19 cellular contexts compared by ENCODE assay signal in genomic region chr4:14176613-14177012, GRCh38.
DNase-seq lines count a peak whose midpoint lies in the region; ATAC-seq and TF ChIP-seq lines count a peak whose summit lies in the region.
"Had no signal": no experiment of that assay in that cellular context is flagged by ENCODE, and none has a peak within 500 bp of the region (broad histone marks: within the 10 kb centered on the region; RNA-seq: fewer than 3 reads in every experiment).

No MANE protein-coding gene starts in this region.

- no peaks in the 10 kb centered on the region for H3K27me3 ChIP-seq in SJCRH30
- H3K27me3 ChIP-seq: Peyer's patch had no signal

- no peak overlapping the region for H3K4me3 ChIP-seq in fibroblast of mammary gland (ENCODE audit: control insufficient read depth, low read depth, low read length)
- no peak overlapping the region for H3K4me3 ChIP-seq in SJCRH30
- H3K4me3 ChIP-seq: HAP-1, Peyer's patch had no signal

- no peaks in the 10 kb centered on the region for H3K4me1 ChIP-seq in SJCRH30
- H3K4me1 ChIP-seq: HAP-1 had no signal

- DNase-seq in ELR (ENCODE audit: low read depth) (peak; percentile 44), LHCN-M2 (ENCODE audit: low read depth) (peak; percentile 41), fibroblast of mammary gland (ENCODE audit: low read depth) (peak; percentile 29), Right ventricle myocardium inferior (ENCODE audit: missing footprints) (no peak), SJCRH30 (no peak)
- DNase-seq: CD4-positive, CD25-positive, alpha-beta regulatory T cell; EL; KBM-7; NCI-H1092; NCI-H146; NCI-H2081; NCI-H510A treated with DMSO at 0.1 percent for 48 hours; Peyer's patch; Right ventricle myocardium superior; SK-N-SH had no signal

- no peak for ATAC-seq in stimulated activated memory B cell treated with anti-CD40 and anti-IgM and Interleukin-4, amounts not matched to agents 10 μg/mL and 1 μg/mL and 100 μg/mL, for 72 hours
- ATAC-seq in Right ventricle myocardium inferior = no peak
- ATAC-seq in GM21381 (IDR thresholded peaks at IDR 0.05; ENCODE audit: unreplicated experiment) = no peak

- H3K36me3 Mint-ChIP-seq in stimulated activated memory B cell treated with anti-CD40 and anti-IgM and Interleukin-4, amounts not matched to agents 10 μg/mL and 1 μg/mL and 100 μg/mL, for 72 hours = no peaks in the 10 kb centered on the region
- H3K36me3 Mint-ChIP-seq: CD4-positive, CD25-positive, alpha-beta regulatory T cell had no signal

- peaks cover 83% of the 10 kb centered on the region for H3K4me1 Mint-ChIP-seq in stimulated activated memory B cell treated with anti-CD40 and anti-IgM and Interleukin-4, amounts not matched to agents 10 μg/mL and 1 μg/mL and 100 μg/mL, for 72 hours

- no peaks in the 10 kb centered on the region for H3K36me3 ChIP-seq in SJCRH30
- H3K36me3 ChIP-seq: HAP-1, Peyer's patch had no signal

- no peak overlapping the region for H3K27ac ChIP-seq in SJCRH30
- H3K27ac ChIP-seq: HL-60 had no signal

- no peaks in the 10 kb centered on the region for H3K9me3 ChIP-seq in SJCRH30 (replicated peaks)
- H3K9me3 ChIP-seq: HAP-1, Peyer's patch, SK-N-SH had no signal

- H3K27me3 Mint-ChIP-seq in stimulated activated memory B cell treated with anti-CD40 and anti-IgM and Interleukin-4, amounts not matched to agents 10 μg/mL and 1 μg/mL and 100 μg/mL, for 72 hours = no peaks in the 10 kb centered on the region
- H3K27me3 Mint-ChIP-seq: CD4-positive, CD25-positive, alpha-beta regulatory T cell had no signal

- intact Hi-C loops in Right ventricle myocardium inferior (cut with DNase I) = no loop called here

- no peaks in the 10 kb centered on the region for H3K9me3 Mint-ChIP-seq in stimulated activated memory B cell treated with anti-CD40 and anti-IgM and Interleukin-4, amounts not matched to agents 10 μg/mL and 1 μg/mL and 100 μg/mL, for 72 hours

- no peak for TF ChIP-seq CTCF in fibroblast of mammary gland (conservative IDR thresholded peaks at IDR 0.05; ENCODE audit: control insufficient read depth, insufficient read depth, low read depth, low read length)

- peak overlapping the region; percentile 86 for H3K27ac Mint-ChIP-seq in stimulated activated memory B cell treated with anti-CD40 and anti-IgM and Interleukin-4, amounts not matched to agents 10 μg/mL and 1 μg/mL and 100 μg/mL, for 72 hours

- H3K4me3 Mint-ChIP-seq in stimulated activated memory B cell treated with anti-CD40 and anti-IgM and Interleukin-4, amounts not matched to agents 10 μg/mL and 1 μg/mL and 100 μg/mL, for 72 hours = no peak overlapping the region

Comparison
In these comparisons a context has a peak if more than half of its experiments do, and no peak if none do; other contexts are left out.
1. DNase-seq: peak in ELR (single experiment), LHCN-M2 (single experiment) and fibroblast of mammary gland (single experiment); none in Right ventricle myocardium inferior (single experiment) and SJCRH30 (0 of 2).